21 cellular contexts compared by ENCODE assay signal in the genomic region with DNA sequence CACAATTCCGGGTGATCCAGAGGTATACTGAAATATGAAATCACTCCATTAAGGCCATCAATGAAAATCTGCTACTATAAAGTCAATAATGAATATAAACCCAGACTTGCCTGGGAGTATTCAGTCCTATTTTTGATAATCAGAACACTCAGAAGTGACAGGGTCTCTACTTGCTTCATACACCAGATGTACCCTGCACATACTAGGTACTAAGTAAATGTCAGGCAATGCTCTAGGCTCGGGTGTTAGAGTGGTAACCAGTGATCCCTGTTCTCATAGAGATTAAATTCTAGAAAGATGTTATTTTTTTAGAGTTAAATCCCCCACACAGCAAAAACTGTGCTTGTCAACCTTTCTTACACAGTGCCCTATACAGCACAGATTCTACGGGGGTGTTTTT. TPM values are rescaled to one million over a fixed set of nuclear protein-coding genes. Genes with fewer than 3 reads are reported as not detected.
DNase-seq lines count a peak whose midpoint lies in the region; ATAC-seq, FAIRE-seq and TF ChIP-seq lines count a peak whose summit lies in the region.
"Had no signal": no experiment of that assay in that cellular context is flagged by ENCODE, and none has a peak within 500 bp of the region (broad histone marks: within the 10 kb centered on the region; RNA-seq: fewer than 3 reads in every experiment).

No MANE protein-coding gene starts in this region.

- DNase-seq in activated naive CD8-positive, alpha-beta T cell treated with anti-CD3 and anti-CD28 coated beads, Interleukin-2, amount 50 U/mL, for 24 hours: no peak
- DNase-seq in T-cell (no peak), keratinocyte (ENCODE audit: low read depth, low spot score) (no peak), NCI-H510A treated with DMSO at 0.1 percent for 48 hours (lab: John Stamatoyannopoulos, UW) (no peak)
- DNase-seq: activated CD4-positive, alpha-beta T cell treated with anti-CD3 and anti-CD28 coated beads for 1 hour; amniotic stem cell; Caco-2; dorsolateral prefrontal cortex; H7; NCI-H1105 treated with DMSO at 0.1 percent for 48 hours; NCI-H524; spleen; stimulated activated CD8-positive, alpha-beta memory T cell treated with anti-CD3 and anti-CD28 coated beads, Interleukin-4, amount 100 ng/mL, for 48 hours; testis had no signal

- no peaks in the 10 kb centered on the region for H3K79me2 ChIP-seq in keratinocyte (ENCODE audit: control insufficient read depth, insufficient read depth, low read length)

- peak overlapping the region; percentile 25 for H3K9ac ChIP-seq in keratinocyte (ENCODE audit: control insufficient read depth, extremely low read depth, insufficient read depth, low read length)

- H3K4me1 ChIP-seq in keratinocyte (ENCODE audit: control insufficient read depth, extremely low read depth, insufficient read depth, low read length): peaks cover 18% of the 10 kb centered on the region
- H3K4me1 ChIP-seq: testis had no signal

- no peaks in the 10 kb centered on the region for H3K9me1 ChIP-seq in keratinocyte (ENCODE audit: control insufficient read depth, extremely low read depth, insufficient read depth, low read length)

- peaks cover 39 to 60% of the 10 kb centered on the region in 2 experiments for H3K36me3 ChIP-seq in keratinocyte (ENCODE audit: control insufficient read depth in 2 of 2, extremely low read depth in 1 of 2, insufficient read depth in 2 of 2, low read length in 2 of 2)

- peak overlapping the region; percentile 46 for H3K4me2 ChIP-seq in keratinocyte (ENCODE audit: control insufficient read depth, extremely low read depth, insufficient read depth, low read depth, low read length)

- no peak for FAIRE-seq in keratinocyte (lab: Jason Lieb, UNC)

- no peak overlapping the region for H3K4me3 Mint-ChIP-seq in activated naive CD8-positive, alpha-beta T cell
- H3K4me3 Mint-ChIP-seq in activated naive CD8-positive, alpha-beta T cell treated with anti-CD3 and anti-CD28 coated beads, Interleukin-2, amount 50 U/mL, for 24 hours: no peak overlapping the region
- no peak overlapping the region for H3K4me3 Mint-ChIP-seq in T-cell

- H3K4me3 ChIP-seq in keratinocyte (ENCODE audit: control insufficient read depth in 2 of 3, extremely low read depth in 1 of 3, insufficient read depth in 2 of 3, low read depth in 1 of 3, low read length in 3 of 3): no peak overlapping the region
- H3K4me3 ChIP-seq: cardiac muscle cell, dorsolateral prefrontal cortex, gastroesophageal sphincter, spleen, testis had no signal

- ATAC-seq in activated naive CD8-positive, alpha-beta T cell treated with anti-CD3 and anti-CD28 coated beads, Interleukin-2, amount 50 U/mL, for 24 hours: no peak
- ATAC-seq in T-cell (replicated peaks in 1 of 4) (no peak), GM21360 (IDR thresholded peaks at IDR 0.05; ENCODE audit: unreplicated experiment) (no peak), HG02981 (IDR thresholded peaks at IDR 0.05; ENCODE audit: unreplicated experiment) (no peak)
- ATAC-seq: gastroesophageal sphincter had no signal

- CTCF ChIA-PET in T-cell (lab: Charles Lee): interaction anchor here in 1 of 2 donors (0.7 to 1.6 kb wide), 4 partner anchors 11 to 650 kb away, joined by 3 to 7 read pairs (median 4); no protein-coding TSS in a partner anchor

- dilution Hi-C loops in keratinocyte (cut with MboI; ENCODE audit: extremely low pct_ligation_motif_present, low sequenced_read_pairs): no loop called here

- H3K4me1 Mint-ChIP-seq in activated naive CD8-positive, alpha-beta T cell (ENCODE audit: low read depth): peaks cover 70% of the 10 kb centered on the region
- H3K4me1 Mint-ChIP-seq in activated naive CD8-positive, alpha-beta T cell treated with anti-CD3 and anti-CD28 coated beads, Interleukin-2, amount 50 U/mL, for 24 hours: peaks cover 52% of the 10 kb centered on the region
- H3K4me1 Mint-ChIP-seq in T-cell: peaks cover 67 to 94% (median 69%) of the 10 kb centered on the region in 3 donors

- peaks cover 49% of the 10 kb centered on the region for H3K36me3 Mint-ChIP-seq in activated naive CD8-positive, alpha-beta T cell
- H3K36me3 Mint-ChIP-seq in activated naive CD8-positive, alpha-beta T cell treated with anti-CD3 and anti-CD28 coated beads, Interleukin-2, amount 50 U/mL, for 24 hours (ENCODE audit: low read depth): peaks cover 96% of the 10 kb centered on the region
- H3K36me3 Mint-ChIP-seq in T-cell: peaks cover 84% of the 10 kb centered on the region

- no peaks in the 10 kb centered on the region for H3K27me3 Mint-ChIP-seq in activated naive CD8-positive, alpha-beta T cell
- no peaks in the 10 kb centered on the region for H3K27me3 Mint-ChIP-seq in activated naive CD8-positive, alpha-beta T cell treated with anti-CD3 and anti-CD28 coated beads, Interleukin-2, amount 50 U/mL, for 24 hours
- H3K27me3 Mint-ChIP-seq in T-cell: no peaks in the 10 kb centered on the region

- no peaks in the 10 kb centered on the region for H3K27me3 ChIP-seq in keratinocyte (ENCODE audit: control insufficient read depth, extremely low read depth, insufficient read depth, low read length)
- H3K27me3 ChIP-seq: cardiac muscle cell, dorsolateral prefrontal cortex, gastroesophageal sphincter, neutrophil, spleen, testis had no signal

- POLR2A ChIA-PET in T-cell (lab: Charles Lee): interaction anchor here (0.5 to 0.9 kb wide), 2 partner anchors 28 to 192 kb away, joined by 3 read pairs; no protein-coding TSS in a partner anchor

- H3K9me3 Mint-ChIP-seq in activated naive CD8-positive, alpha-beta T cell (ENCODE audit: low read depth): no peaks in the 10 kb centered on the region
- peaks cover 28% of the 10 kb centered on the region for H3K9me3 Mint-ChIP-seq in activated naive CD8-positive, alpha-beta T cell treated with anti-CD3 and anti-CD28 coated beads, Interleukin-2, amount 50 U/mL, for 24 hours
- H3K9me3 Mint-ChIP-seq in T-cell: peaks cover 0 to 5% (median 0%) of the 10 kb centered on the region in 3 donors

- no peak for TF ChIP-seq CTCF in keratinocyte (optimal IDR thresholded peaks at IDR 0.05 in 1 of 3, IDR thresholded peaks at IDR 0.05 in 1 of 3, conservative IDR thresholded peaks at IDR 0.05 in 1 of 3; ENCODE audit: extremely low read depth in 1 of 3, insufficient read depth in 2 of 3, low read length in 3 of 3)

- no peaks in the 10 kb centered on the region for H3K9me3 ChIP-seq in keratinocyte (ENCODE audit: control insufficient read depth, low read depth, low read length)
- H3K9me3 ChIP-seq: Caco-2, gastroesophageal sphincter, neutrophil, testis had no signal

- H4K20me1 ChIP-seq in keratinocyte (ENCODE audit: control insufficient read depth, extremely low read depth, insufficient read depth, low read length): no peaks in the 10 kb centered on the region

- H3K27ac Mint-ChIP-seq in activated naive CD8-positive, alpha-beta T cell: peak overlapping the region; percentile 77
- H3K27ac Mint-ChIP-seq in activated naive CD8-positive, alpha-beta T cell treated with anti-CD3 and anti-CD28 coated beads, Interleukin-2, amount 50 U/mL, for 24 hours: no peak overlapping the region
- H3K27ac Mint-ChIP-seq in T-cell: peak overlapping the region; percentile 59 to 82

- H3K27ac ChIP-seq in keratinocyte (ENCODE audit: control insufficient read depth, insufficient read depth, low read length): peak overlapping the region; percentile 63
- H3K27ac ChIP-seq: cardiac muscle cell, gastroesophageal sphincter, neutrophil, RWPE1, testis had no signal

- H2AFZ ChIP-seq in keratinocyte (ENCODE audit: control insufficient read depth, low read length): no peak overlapping the region

RNA-seq across cellular contexts. Expression of gene STAT1, which starts 12.3 kb away (rescaled TPM):
- total RNA-seq in T-cell: 100 to 1,000 TPM in 3 of 5 donors, 10 to 100 TPM in 2; 77.6 to 229 (median 152) TPM
- 141 to 181 TPM (median 144 TPM) in 3 replicates for polyA plus RNA-seq in keratinocyte
- polyA plus RNA-seq in keratinocyte (2011; ENCODE audit: low read depth): 23.6 TPM
- polyA plus RNA-seq in keratinocyte (2011; cell fraction: cytosol; rRNA removed): 109 and 160 TPM in 2 replicates
- polyA plus RNA-seq in keratinocyte (2011; cell fraction: nucleus; rRNA removed): 155 and 179 TPM in 2 replicates
- polyA plus RNA-seq in keratinocyte (2012; ENCODE audit: low replicate concordance): 24.3 and 133 TPM in 2 replicates
- polyA minus RNA-seq in keratinocyte: 91.9 to 257 TPM (median 179 TPM) in 3 replicates
- 143 TPM for polyA minus RNA-seq in keratinocyte (2011; cell fraction: cytosol; rRNA and poly(A)+ RNA removed)
- polyA minus RNA-seq in keratinocyte (2011; cell fraction: nucleus; rRNA and poly(A)+ RNA removed): 132 and 199 TPM in 2 replicates
